Comparison of ENCODE assay signal across 21 cellular contexts in the genomic region with DNA sequence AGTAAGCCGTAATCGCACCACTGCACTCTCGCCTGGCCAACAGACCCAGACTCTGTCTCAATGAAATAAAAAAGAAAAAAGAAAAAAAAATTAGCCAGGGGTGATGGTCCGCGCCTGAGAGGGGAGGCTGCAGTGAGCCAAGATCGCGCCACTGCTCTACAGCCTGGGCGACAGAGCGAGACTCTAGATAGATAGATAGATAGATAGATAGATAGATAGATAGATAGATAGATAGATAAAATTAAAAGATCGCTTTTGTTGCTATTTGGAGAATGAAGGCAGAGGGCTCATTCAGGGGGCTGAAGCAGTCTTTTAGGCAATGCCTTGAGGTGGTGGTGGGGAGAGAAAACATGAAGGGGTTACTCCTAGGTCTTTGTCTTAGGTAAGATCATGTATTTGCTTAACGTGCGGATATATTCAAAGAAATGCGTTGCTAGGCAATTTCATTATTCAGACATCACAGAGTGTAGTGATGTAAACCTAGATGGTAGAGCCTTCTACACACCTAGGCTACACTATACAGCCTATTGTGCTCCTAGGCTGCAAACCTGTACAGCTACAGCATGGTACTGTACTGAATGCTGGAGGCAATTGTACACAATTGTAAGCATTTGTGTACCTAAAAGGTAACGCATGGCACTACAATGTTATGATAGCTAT. TPM values are rescaled to one million over a fixed set of nuclear protein-coding genes. Genes with fewer than 3 reads are reported as not detected.
DNase-seq lines count a peak whose midpoint lies in the region; ATAC-seq and TF ChIP-seq lines count a peak whose summit lies in the region.
"Had no signal": no experiment of that assay in that cellular context is flagged by ENCODE, and none has a peak within 500 bp of the region (broad histone marks: within the 10 kb centered on the region; RNA-seq: fewer than 3 reads in every experiment).

No MANE protein-coding gene starts in this region.

- H3K4me1 ChIP-seq in SK-N-SH (ENCODE audit: control insufficient read depth in 1 of 2, insufficient read depth in 2 of 2, low read depth in 1 of 2, low read length in 1 of 2) (peaks cover 0 to 22% of the 10 kb centered on the region in 2 experiments; a peak in 1 of 4 replicates), Karpas-422 (ENCODE audit: low read length) (peaks cover 41% of the 10 kb centered on the region)

- H3K36me3 Mint-ChIP-seq in brain: no peaks in the 10 kb centered on the region
- H3K36me3 Mint-ChIP-seq in type B pancreatic cell: peaks cover 4% of the 10 kb centered on the region

- H3K79me2 ChIP-seq in SK-N-SH (ENCODE audit: insufficient read depth) (no peaks in the 10 kb centered on the region), Karpas-422 (ENCODE audit: low read length) (no peaks in the 10 kb centered on the region)

- TF ChIP-seq RAD21 in SK-N-SH (IDR thresholded peaks at IDR 0.05; ENCODE audit: low read length): no peak

- H2AFZ ChIP-seq in SK-N-SH (ENCODE audit: low read depth) (no peak overlapping the region; the same call in 1 of the 2 replicates), Karpas-422 (ENCODE audit: low read length) (no peak overlapping the region)

- 17% methylated on average over 14 of the region's 14 CpGs for WGBS in SK-N-SH (ENCODE audit: low lambda C conversion rate)

- peak overlapping the region in 1 of 5 experiments; percentile 62 for H3K27ac Mint-ChIP-seq in brain
- H3K27ac Mint-ChIP-seq in type B pancreatic cell: no peak overlapping the region

- H3K4me1 Mint-ChIP-seq in brain: peaks cover 28% of the 10 kb centered on the region
- peaks cover 28% of the 10 kb centered on the region for H3K4me1 Mint-ChIP-seq in type B pancreatic cell (ENCODE audit: unreplicated experiment)

- H3K27ac ChIP-seq in SK-N-SH (ENCODE audit: low read depth in 2 of 2, low read length in 1 of 2) (no peak overlapping the region), Karpas-422 (ENCODE audit: low read length) (no peak overlapping the region)

- H3K9me2 ChIP-seq in SK-N-SH (no peaks in the 10 kb centered on the region), Karpas-422 (replicated peaks; ENCODE audit: insufficient read depth, low read length) (no peaks in the 10 kb centered on the region)

- DNase-seq in SK-N-SH (no peak), Karpas-422 (peak; percentile 52), type B pancreatic cell (ENCODE audit: extremely low spot score, unreplicated experiment) (no peak), Right ventricle myocardium superior (no peak)
- DNase-seq: ACHN; C1 segment of cervical spinal cord; DND-41; IMR-90; Kasumi-1; MM.1S; NCI-H1105; NCI-H1694 treated with DMSO at 0.1 percent for 48 hours; NCI-H2107; NCI-H226; NCI-H524 treated with DMSO at 0.1 percent for 48 hours; NK-92 treated with Interleukin-12 subunit alpha and Interleukin-12 subunit beta, amount 100 ng/mL, for 24 hours had no signal

- peaks cover 51% of the 10 kb centered on the region for H3K27me3 Mint-ChIP-seq in brain
- H3K27me3 Mint-ChIP-seq in type B pancreatic cell: peaks cover 63% of the 10 kb centered on the region

- H3K9me3 Mint-ChIP-seq in brain (peaks cover 0 to 7% (median 0%) of the 10 kb centered on the region in 5 experiments), type B pancreatic cell (no peaks in the 10 kb centered on the region)

- no peaks in the 10 kb centered on the region; the same call in 1 of the 2 replicates for H4K20me1 ChIP-seq in SK-N-SH (ENCODE audit: insufficient read depth)
- no peaks in the 10 kb centered on the region for H4K20me1 ChIP-seq in Karpas-422 (ENCODE audit: insufficient read depth, low read depth, low read length)

- no peaks in the 10 kb centered on the region; the same call in 1 of the 2 replicates for H3K27me3 ChIP-seq in SK-N-SH (ENCODE audit: insufficient read depth)
- no peaks in the 10 kb centered on the region for H3K27me3 ChIP-seq in Karpas-422 (ENCODE audit: low read length)

- no peak for ATAC-seq in SK-N-SH treated with all-trans-retinoic acid at 6 μM for 48 hours
- no peak for ATAC-seq in HG02763 (IDR thresholded peaks at IDR 0.05; ENCODE audit: unreplicated experiment)
- ATAC-seq in Right ventricle myocardium superior (ENCODE audit: poor library complexity): no peak
- ATAC-seq: Right ventricle myocardium inferior had no signal

- H3K36me3 ChIP-seq in SK-N-SH (replicated peaks in 1 of 2; ENCODE audit: control insufficient read depth in 1 of 2, insufficient read depth in 2 of 2, low read length in 1 of 2): no peaks in the 10 kb centered on the region
- H3K36me3 ChIP-seq in Karpas-422 (ENCODE audit: insufficient read depth, low read length): no peaks in the 10 kb centered on the region

- peak overlapping the region; percentile 79 for H3K4me2 ChIP-seq in SK-N-SH
- no peak overlapping the region for H3K4me2 ChIP-seq in Karpas-422 (ENCODE audit: low read depth, low read length, poor library complexity, severe bottlenecking)

- CTCF ChIA-PET in SK-N-SH (lab: Yijun Ruan, JAX): interaction anchor here (1.7 to 4.9 kb wide), 6 partner anchors 9 to 54 kb away, joined by 4 to 50 read pairs (median 8); no protein-coding TSS in a partner anchor

- POLR2A ChIA-PET in SK-N-SH (lab: Yijun Ruan, JAX): no interaction called here

- TF ChIP-seq EP300 in SK-N-SH (IDR thresholded peaks at IDR 0.05; ENCODE audit: borderline replicate concordance in 1 of 2, low read depth in 1 of 2, low read length in 1 of 2): no peak

- H3K9me3 ChIP-seq in SK-N-SH: no peaks in the 10 kb centered on the region
- no peaks in the 10 kb centered on the region for H3K9me3 ChIP-seq in Karpas-422 (ENCODE audit: low read length)

- TF ChIP-seq CTCF in SK-N-SH (IDR thresholded peaks at IDR 0.05): no peak
- TF ChIP-seq CTCF in brain (conservative IDR thresholded peaks at IDR 0.05): no peak
- TF ChIP-seq CTCF in type B pancreatic cell (conservative IDR thresholded peaks at IDR 0.05): no peak

- H3K4me3 Mint-ChIP-seq in brain: peak overlapping the region in 4 of 5 experiments; percentile 27 to 72 (median 52)
- H3K4me3 Mint-ChIP-seq in type B pancreatic cell: peak overlapping the region; percentile 39

- intact Hi-C loops in Right ventricle myocardium superior (cut with DNase I): no loop called here

- H3K9ac ChIP-seq in SK-N-SH (no peak overlapping the region), Karpas-422 (ENCODE audit: low read length) (no peak overlapping the region)

- H3K4me3 ChIP-seq in SK-N-SH (ENCODE audit: low read depth in 2 of 2, low read length in 1 of 2): peak overlapping the region; percentile 10 to 60; a peak in 3 of 4 replicates
- H3K4me3 ChIP-seq in Karpas-422 (ENCODE audit: low read length): no peak overlapping the region

- peaks cover 33% of the 10 kb centered on the region for H3F3A ChIP-seq in SK-N-SH (replicated peaks; ENCODE audit: insufficient read depth)

TF ChIP-seq in SK-N-SH, 30 proteins besides CTCF, POLR2A, EP300 and RAD21 (continues in another document):
- TF ChIP-seq FOXM1 (IDR thresholded peaks at IDR 0.05; ENCODE audit: low read depth) (no peak), MXI1 (IDR thresholded peaks at IDR 0.05; ENCODE audit: low read depth, low read length) (no peak), NRF1 (IDR thresholded peaks at IDR 0.05; ENCODE audit: low read depth, low read length) (no peak), RCOR1 (IDR thresholded peaks at IDR 0.05; ENCODE audit: low read length) (no peak)

RNA-seq across cellular contexts. Expression of a gene that starts 4.3 kb away (rescaled TPM):
- polyA plus RNA-seq in SK-N-SH (2012; rRNA removed) (0.71 and 1.2 TPM in 2 replicates), brain (ENCODE audit: insufficient read depth, low read depth, low replicate concordance) (not detected)
- polyA plus RNA-seq in SK-N-SH (2012; cell fraction: cytosol; rRNA removed): 0.42 and 0.67 TPM in 2 replicates
- polyA plus RNA-seq in SK-N-SH (2012; cell fraction: nucleus; rRNA removed): 7.3 and 13.8 TPM in 2 replicates
- 0.37 and 2.1 TPM in 2 replicates for total RNA-seq in Karpas-422 (2014; rRNA removed; shearing (Covaris generic); ENCODE audit: low replicate concordance)
- total RNA-seq in type B pancreatic cell (ENCODE audit: low replicate concordance) (0.46 TPM in 1 of 2 replicates, not detected in the other), Right ventricle myocardium superior (0.13 TPM)
- total RNA-seq: IMR-90, Right ventricle myocardium inferior had no signal

RNA-seq across cellular contexts. Expression of a gene that starts 9.9 kb away (rescaled TPM):
- polyA plus RNA-seq in SK-N-SH (2012; rRNA removed): 0.13 and 0.46 TPM in 2 replicates
- 0.15 and 0.18 TPM in 2 replicates for polyA plus RNA-seq in SK-N-SH (2012; cell fraction: cytosol; rRNA removed)
- 0.56 and 0.58 TPM in 2 replicates for polyA plus RNA-seq in SK-N-SH (2012; cell fraction: nucleus; rRNA removed)
- 0.18 TPM in 1 of 2 replicates, not detected in the other for total RNA-seq in Karpas-422 (2014; rRNA removed; shearing (Covaris generic); ENCODE audit: low replicate concordance)
- 0.22 TPM for polyA plus RNA-seq in brain (ENCODE audit: insufficient read depth, low read depth, low replicate concordance)
- 0.14 TPM in 1 of 2 replicates, not detected in the other for total RNA-seq in type B pancreatic cell (ENCODE audit: low replicate concordance)
- total RNA-seq in Right ventricle myocardium superior: not detected
- total RNA-seq: Right ventricle myocardium inferior had no signal

RNA-seq across cellular contexts. Expression of a gene that starts 23.9 kb away (rescaled TPM):
- polyA plus RNA-seq in SK-N-SH (2012; rRNA removed): 32.7 and 56.8 TPM in 2 replicates
- polyA plus RNA-seq in SK-N-SH (2012; cell fraction: cytosol; rRNA removed): 2.7 and 4.0 TPM in 2 replicates
- 201 and 297 TPM in 2 replicates for polyA plus RNA-seq in SK-N-SH (2012; cell fraction: nucleus; rRNA removed)
- 12.7 and 24.0 TPM in 2 replicates for total RNA-seq in Karpas-422 (2014; rRNA removed; shearing (Covaris generic); ENCODE audit: low replicate concordance)
- 34.2 TPM for polyA plus RNA-seq in brain (ENCODE audit: insufficient read depth, low read depth, low replicate concordance)
- 31.0 and 33.2 TPM in 2 replicates for total RNA-seq in type B pancreatic cell (ENCODE audit: low replicate concordance)
- 124 TPM for total RNA-seq in Right ventricle myocardium superior

RNA-seq across cellular contexts. Expression of a gene that starts 34.5 kb away (rescaled TPM):
- polyA plus RNA-seq in SK-N-SH (2012; rRNA removed) (42.0 and 43.4 TPM in 2 replicates), brain (ENCODE audit: insufficient read depth, low read depth, low replicate concordance) (375 TPM)
- 39.1 and 45.5 TPM in 2 replicates for polyA plus RNA-seq in SK-N-SH (2012; cell fraction: cytosol; rRNA removed)
- polyA plus RNA-seq in SK-N-SH (2012; cell fraction: nucleus; rRNA removed): 81.4 and 130 TPM in 2 replicates
- 24.5 and 47.7 TPM in 2 replicates for total RNA-seq in Karpas-422 (2014; rRNA removed; shearing (Covaris generic); ENCODE audit: low replicate concordance)
- total RNA-seq in type B pancreatic cell (ENCODE audit: low replicate concordance) (44.7 and 46.3 TPM in 2 replicates), Right ventricle myocardium superior (54.8 TPM)

RNA-seq across cellular contexts. Expression of a gene that starts 40.7 kb away (rescaled TPM):
- polyA plus RNA-seq in SK-N-SH (2012; rRNA removed) (0.20 TPM in 1 of 2 replicates, not detected in the other), brain (ENCODE audit: insufficient read depth, low read depth, low replicate concordance) (1.1 TPM)
- polyA plus RNA-seq in SK-N-SH (2012; cell fraction: cytosol; rRNA removed): 0.03 and 0.16 TPM in 2 replicates
- polyA plus RNA-seq in SK-N-SH (2012; cell fraction: nucleus; rRNA removed): 0.36 TPM in 1 of 2 replicates, not detected in the other
- 0.22 and 1.5 TPM in 2 replicates for total RNA-seq in Karpas-422 (2014; rRNA removed; shearing (Covaris generic); ENCODE audit: low replicate concordance)
- total RNA-seq in type B pancreatic cell (ENCODE audit: low replicate concordance) (not detected in 2 replicates), Right ventricle myocardium superior (not detected)
- total RNA-seq: G401, IMR-90, Right ventricle myocardium inferior had no signal
- polyA plus RNA-seq: IMR-90 had no signal
